1 cellular context compared by ENCODE assay signal in the genomic region with DNA sequence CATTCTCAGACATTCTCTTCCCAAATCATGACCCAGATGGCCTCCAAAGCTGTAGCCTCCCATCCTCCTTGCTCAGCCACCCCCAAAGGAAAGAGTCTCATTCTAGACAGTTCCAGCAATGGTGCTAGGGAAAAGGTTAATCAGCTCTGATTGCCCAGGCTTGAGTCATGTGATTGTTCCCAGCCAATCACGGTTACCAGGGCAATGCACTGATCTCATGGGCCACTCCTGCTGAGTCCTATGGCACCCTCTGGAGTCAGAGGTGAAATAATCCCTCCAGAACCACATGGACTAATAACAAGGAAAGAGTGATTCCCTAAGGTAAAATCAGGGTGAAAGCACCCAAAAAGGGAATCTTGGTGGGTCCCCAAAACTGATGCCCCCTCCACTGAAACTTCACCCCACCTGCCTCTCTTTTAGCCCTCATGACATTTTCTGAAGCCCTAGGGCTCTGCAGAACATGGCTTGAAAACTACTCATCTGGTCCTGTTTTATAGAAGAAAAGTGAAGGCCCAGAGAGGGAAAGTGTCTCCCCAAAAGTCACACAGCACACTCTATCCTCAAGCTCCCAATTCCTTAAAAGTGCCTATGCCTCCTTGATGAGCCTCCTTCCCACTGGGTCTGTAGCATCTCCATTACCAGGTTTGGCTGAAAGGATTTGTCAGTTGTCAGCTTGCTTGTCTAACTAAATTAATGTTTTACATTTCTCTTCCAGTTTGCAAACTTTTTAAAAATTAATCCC.
TF ChIP-seq lines count a peak whose summit lies in the region.

No MANE protein-coding gene starts in this region.

TF ChIP-seq in K562, 482 proteins besides CTCF, POLR2A, EP300 and RAD21 (continued from another document):
- TF ChIP-seq, protein P1, sequence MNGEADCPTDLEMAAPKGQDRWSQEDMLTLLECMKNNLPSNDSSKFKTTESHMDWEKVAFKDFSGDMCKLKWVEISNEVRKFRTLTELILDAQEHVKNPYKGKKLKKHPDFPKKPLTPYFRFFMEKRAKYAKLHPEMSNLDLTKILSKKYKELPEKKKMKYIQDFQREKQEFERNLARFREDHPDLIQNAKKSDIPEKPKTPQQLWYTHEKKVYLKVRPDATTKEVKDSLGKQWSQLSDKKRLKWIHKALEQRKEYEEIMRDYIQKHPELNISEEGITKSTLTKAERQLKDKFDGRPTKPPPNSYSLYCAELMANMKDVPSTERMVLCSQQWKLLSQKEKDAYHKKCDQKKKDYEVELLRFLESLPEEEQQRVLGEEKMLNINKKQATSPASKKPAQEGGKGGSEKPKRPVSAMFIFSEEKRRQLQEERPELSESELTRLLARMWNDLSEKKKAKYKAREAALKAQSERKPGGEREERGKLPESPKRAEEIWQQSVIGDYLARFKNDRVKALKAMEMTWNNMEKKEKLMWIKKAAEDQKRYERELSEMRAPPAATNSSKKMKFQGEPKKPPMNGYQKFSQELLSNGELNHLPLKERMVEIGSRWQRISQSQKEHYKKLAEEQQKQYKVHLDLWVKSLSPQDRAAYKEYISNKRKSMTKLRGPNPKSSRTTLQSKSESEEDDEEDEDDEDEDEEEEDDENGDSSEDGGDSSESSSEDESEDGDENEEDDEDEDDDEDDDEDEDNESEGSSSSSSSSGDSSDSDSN (IDR thresholded peaks at IDR 0.05; ENCODE audit: borderline replicate concordance in 1 of 2, low read depth in 2 of 2, low read length in 2 of 2), result no peak
- TF ChIP-seq ZNF197 (CRISPR knock-in tag; IDR thresholded peaks at IDR 0.05; ENCODE audit: low read depth) (no peak), GTF2F1 (IDR thresholded peaks at IDR 0.05; ENCODE audit: low read depth, low read length) (no peak), ZNF586 (CRISPR knock-in tag; conservative IDR thresholded peaks at IDR 0.05) (no peak), NFATC3 (IDR thresholded peaks at IDR 0.05) (no peak), SMARCA4 (IDR thresholded peaks at IDR 0.05) (no peak), MED1 (CRISPR knock-in tag; IDR thresholded peaks at IDR 0.05; ENCODE audit: borderline replicate concordance) (no peak), USF2 (CRISPR knock-in tag; IDR thresholded peaks at IDR 0.05) (peak; percentile 79), AFF4 (CRISPR knock-in tag; IDR thresholded peaks at IDR 0.05) (no peak), ZNF696 (CRISPR knock-in tag; conservative IDR thresholded peaks at IDR 0.05) (no peak), RAD51 (IDR thresholded peaks at IDR 0.05; ENCODE audit: borderline replicate concordance, low read depth) (peak; percentile 76), NR4A1 (CRISPR knock-in tag; IDR thresholded peaks at IDR 0.05) (no peak), NR4A1 (tag; IDR thresholded peaks at IDR 0.05) (no peak), ILF3 (IDR thresholded peaks at IDR 0.05; ENCODE audit: borderline replicate concordance) (no peak), ZNF589 (CRISPR knock-in tag; IDR thresholded peaks at IDR 0.05; ENCODE audit: low read depth) (no peak), NR2F6 (CRISPR knock-in tag; IDR thresholded peaks at IDR 0.05) (no peak), HNRNPK (IDR thresholded peaks at IDR 0.05; ENCODE audit: low read depth, low read length, poor library complexity, severe bottlenecking) (no peak), TOE1 (IDR thresholded peaks at IDR 0.05; ENCODE audit: borderline replicate concordance) (peak; percentile 77; the same call in 1 of the 2 replicates), TOE1 (CRISPR knock-in tag; IDR thresholded peaks at IDR 0.05; ENCODE audit: borderline replicate concordance, low read depth) (no peak), SNRNP70 (optimal IDR thresholded peaks at IDR 0.05; ENCODE audit: low read depth, low read length) (no peak), MTA2 (IDR thresholded peaks at IDR 0.05; ENCODE audit: low read depth) (no peak), RBM22 (IDR thresholded peaks at IDR 0.05; ENCODE audit: low read depth, low read length, poor library complexity, severe bottlenecking) (no peak), HDAC1 (IDR thresholded peaks at IDR 0.05) (no peak), HSF4 (CRISPR knock-in tag; IDR thresholded peaks at IDR 0.05; ENCODE audit: borderline replicate concordance) (no peak)
- TF ChIP-seq, protein P2, sequence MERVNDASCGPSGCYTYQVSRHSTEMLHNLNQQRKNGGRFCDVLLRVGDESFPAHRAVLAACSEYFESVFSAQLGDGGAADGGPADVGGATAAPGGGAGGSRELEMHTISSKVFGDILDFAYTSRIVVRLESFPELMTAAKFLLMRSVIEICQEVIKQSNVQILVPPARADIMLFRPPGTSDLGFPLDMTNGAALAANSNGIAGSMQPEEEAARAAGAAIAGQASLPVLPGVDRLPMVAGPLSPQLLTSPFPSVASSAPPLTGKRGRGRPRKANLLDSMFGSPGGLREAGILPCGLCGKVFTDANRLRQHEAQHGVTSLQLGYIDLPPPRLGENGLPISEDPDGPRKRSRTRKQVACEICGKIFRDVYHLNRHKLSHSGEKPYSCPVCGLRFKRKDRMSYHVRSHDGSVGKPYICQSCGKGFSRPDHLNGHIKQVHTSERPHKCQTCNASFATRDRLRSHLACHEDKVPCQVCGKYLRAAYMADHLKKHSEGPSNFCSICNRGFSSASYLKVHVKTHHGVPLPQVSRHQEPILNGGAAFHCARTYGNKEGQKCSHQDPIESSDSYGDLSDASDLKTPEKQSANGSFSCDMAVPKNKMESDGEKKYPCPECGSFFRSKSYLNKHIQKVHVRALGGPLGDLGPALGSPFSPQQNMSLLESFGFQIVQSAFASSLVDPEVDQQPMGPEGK (CRISPR knock-in tag; IDR thresholded peaks at IDR 0.05; ENCODE audit: borderline replicate concordance), result no peak
- TF ChIP-seq, protein P3, sequence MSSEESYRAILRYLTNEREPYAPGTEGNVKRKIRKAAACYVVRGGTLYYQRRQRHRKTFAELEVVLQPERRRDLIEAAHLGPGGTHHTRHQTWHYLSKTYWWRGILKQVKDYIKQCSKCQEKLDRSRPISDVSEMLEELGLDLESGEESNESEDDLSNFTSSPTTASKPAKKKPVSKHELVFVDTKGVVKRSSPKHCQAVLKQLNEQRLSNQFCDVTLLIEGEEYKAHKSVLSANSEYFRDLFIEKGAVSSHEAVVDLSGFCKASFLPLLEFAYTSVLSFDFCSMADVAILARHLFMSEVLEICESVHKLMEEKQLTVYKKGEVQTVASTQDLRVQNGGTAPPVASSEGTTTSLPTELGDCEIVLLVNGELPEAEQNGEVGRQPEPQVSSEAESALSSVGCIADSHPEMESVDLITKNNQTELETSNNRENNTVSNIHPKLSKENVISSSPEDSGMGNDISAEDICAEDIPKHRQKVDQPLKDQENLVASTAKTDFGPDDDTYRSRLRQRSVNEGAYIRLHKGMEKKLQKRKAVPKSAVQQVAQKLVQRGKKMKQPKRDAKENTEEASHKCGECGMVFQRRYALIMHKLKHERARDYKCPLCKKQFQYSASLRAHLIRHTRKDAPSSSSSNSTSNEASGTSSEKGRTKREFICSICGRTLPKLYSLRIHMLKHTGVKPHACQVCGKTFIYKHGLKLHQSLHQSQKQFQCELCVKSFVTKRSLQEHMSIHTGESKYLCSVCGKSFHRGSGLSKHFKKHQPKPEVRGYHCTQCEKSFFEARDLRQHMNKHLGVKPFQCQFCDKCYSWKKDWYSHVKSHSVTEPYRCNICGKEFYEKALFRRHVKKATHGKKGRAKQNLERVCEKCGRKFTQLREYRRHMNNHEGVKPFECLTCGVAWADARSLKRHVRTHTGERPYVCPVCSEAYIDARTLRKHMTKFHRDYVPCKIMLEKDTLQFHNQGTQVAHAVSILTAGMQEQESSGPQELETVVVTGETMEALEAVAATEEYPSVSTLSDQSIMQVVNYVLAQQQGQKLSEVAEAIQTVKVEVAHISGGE (CRISPR knock-in tag; IDR thresholded peaks at IDR 0.05), result no peak
- TF ChIP-seq, protein P4, sequence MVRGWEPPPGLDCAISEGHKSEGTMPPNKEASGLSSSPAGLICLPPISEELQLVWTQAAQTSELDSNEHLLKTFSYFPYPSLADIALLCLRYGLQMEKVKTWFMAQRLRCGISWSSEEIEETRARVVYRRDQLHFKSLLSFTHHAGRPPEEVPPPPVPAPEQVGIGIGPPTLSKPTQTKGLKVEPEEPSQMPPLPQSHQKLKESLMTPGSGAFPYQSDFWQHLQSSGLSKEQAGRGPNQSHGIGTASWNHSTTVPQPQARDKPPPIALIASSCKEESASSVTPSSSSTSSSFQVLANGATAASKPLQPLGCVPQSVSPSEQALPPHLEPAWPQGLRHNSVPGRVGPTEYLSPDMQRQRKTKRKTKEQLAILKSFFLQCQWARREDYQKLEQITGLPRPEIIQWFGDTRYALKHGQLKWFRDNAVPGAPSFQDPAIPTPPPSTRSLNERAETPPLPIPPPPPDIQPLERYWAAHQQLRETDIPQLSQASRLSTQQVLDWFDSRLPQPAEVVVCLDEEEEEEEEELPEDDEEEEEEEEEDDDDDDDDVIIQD (CRISPR knock-in tag; IDR thresholded peaks at IDR 0.05), result no peak
TF ChIP-seq in K562: peak in this region for 9.
